29 cellular contexts compared by ENCODE assay signal in the genomic region with DNA sequence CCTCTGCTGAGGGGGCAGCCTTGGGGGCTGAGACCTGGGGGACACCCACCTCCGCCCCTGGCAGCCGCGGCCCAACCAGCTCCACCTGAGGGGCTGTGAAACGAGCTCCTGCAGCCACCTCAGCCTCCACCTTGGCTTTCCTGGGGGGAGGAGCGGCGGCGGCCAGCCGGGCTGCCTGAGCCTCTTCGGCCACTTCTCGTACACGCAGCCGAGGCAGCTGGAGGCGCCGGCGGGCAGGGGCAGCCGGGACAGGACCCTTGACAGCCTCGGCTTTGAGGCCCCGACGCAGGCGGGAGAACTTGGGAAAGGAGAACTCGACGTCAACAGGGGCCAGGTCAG. TPM values are rescaled to one million over a fixed set of nuclear protein-coding genes. Genes with fewer than 3 reads are reported as not detected.
DNase-seq lines count a peak whose midpoint lies in the region; ATAC-seq, FAIRE-seq and TF ChIP-seq lines count a peak whose summit lies in the region.
"Had no signal": no experiment of that assay in that cellular context is flagged by ENCODE, and none has a peak within 500 bp of the region (broad histone marks: within the 10 kb centered on the region; RNA-seq: fewer than 3 reads in every experiment).

No MANE protein-coding gene starts in this region.

- no peak overlapping the region for H3K23ac ChIP-seq in mesenchymal stem cell (ENCODE audit: low read length in 2 of 2)

- H3K9me1 ChIP-seq in K562 (ENCODE audit: control insufficient read depth, insufficient read depth, low read length) = no peaks in the 10 kb centered on the region

- CTCF ChIA-PET in K562 (lab: Yijun Ruan, JAX; ENCODE audit: low intra/inter-chr PET ratio) = no interaction called here

- TF ChIP-seq POLR2A in K562 (conservative IDR thresholded peaks at IDR 0.05) = no peak

- H2AK5ac ChIP-seq in mesenchymal stem cell (ENCODE audit: low read length, severe bottlenecking) = no peak overlapping the region

- no peak overlapping the region for H4K91ac ChIP-seq in mesenchymal stem cell (ENCODE audit: low read length)

- H3K9ac ChIP-seq in K562 (ENCODE audit: insufficient read depth in 1 of 2, low read depth in 2 of 2, low read length in 2 of 2) (peak overlapping the region in 1 of 2 experiments; percentile 58; a peak in 2 of 4 replicates), mesenchymal stem cell (ENCODE audit: low read length) (no peak overlapping the region)
- H3K9ac ChIP-seq: BLaER1 had no signal

- H3K4me1 ChIP-seq in K562 (replicated peaks in 1 of 2; ENCODE audit: control insufficient read depth in 2 of 2, insufficient read depth in 2 of 2, low read length in 2 of 2) (peaks cover 12 to 50% of the 10 kb centered on the region in 2 experiments), mesenchymal stem cell (ENCODE audit: control insufficient read depth, insufficient read depth, low read depth, low read length) (peaks cover 10% of the 10 kb centered on the region)

- H3K4me2 ChIP-seq in K562 (ENCODE audit: insufficient read depth, low read length) (no peak overlapping the region), mesenchymal stem cell (ENCODE audit: low read length, poor library complexity, severe bottlenecking) (no peak overlapping the region)
- H3K4me2 ChIP-seq: BLaER1 had no signal

- H3K79me2 ChIP-seq in K562 (ENCODE audit: control insufficient read depth, insufficient read depth, low read length) = no peaks in the 10 kb centered on the region

- no peak for TF ChIP-seq EP300 in K562 (IDR thresholded peaks at IDR 0.05; ENCODE audit: low read length)

- no peak for FAIRE-seq in K562 (lab: Jason Lieb, UNC)
- FAIRE-seq: A204.1, GM12878, GM12892, GM18507, GM19239 had no signal

- BruUV-seq in K562 (replicated peaks; lab: Mats Ljungman, UMichigan) = no TSS peak

- no peak overlapping the region for H3K4ac ChIP-seq in mesenchymal stem cell (ENCODE audit: low read depth in 1 of 2, low read length in 2 of 2)

- DNase-seq in H7 (peak; percentile 62), K562 (ENCODE audit: extremely low read depth in 1 of 4, low spot score in 3 of 4) (no peak), mesenchymal stem cell (no peak)
- DNase-seq: 8988T; ACHN; BE2C; C1 segment of cervical spinal cord; CD4-positive, alpha-beta memory T cell; CD4-positive, CD25-positive, alpha-beta regulatory T cell; CD8-positive, alpha-beta memory T cell; COR-L47; DMS 273 treated with DMSO at 0.1 percent for 48 hours; DMS153; DMS53; DMS79; DND-41; EL; GDM1 had no signal

- in situ Hi-C loops in K562 (cut with MboI) = no loop called here

- POLR2A ChIA-PET in K562 (lab: Yijun Ruan, JAX) = no interaction called here

- ATAC-seq in K562 (no peak), HG03469 (IDR thresholded peaks at IDR 0.05; ENCODE audit: unreplicated experiment) (no peak), HG02763 (IDR thresholded peaks at IDR 0.05; ENCODE audit: unreplicated experiment) (no peak), GM18873 (IDR thresholded peaks at IDR 0.05; ENCODE audit: low FRiP score, unreplicated experiment) (no peak)
- ATAC-seq: GM12878 had no signal

- peak overlapping the region; percentile 15 for H2BK15ac ChIP-seq in mesenchymal stem cell (ENCODE audit: low read depth, poor library complexity, severe bottlenecking)

- H4K20me1 ChIP-seq in K562 (replicated peaks; ENCODE audit: control insufficient read depth, insufficient read depth, low read length) = 0 out of 2 replicates have a peak, but pooled peaks cover 5% of the 10 kb centered on the region
- H4K20me1 ChIP-seq: BLaER1 had no signal

- H3K14ac ChIP-seq in mesenchymal stem cell (ENCODE audit: low read length in 2 of 2) = no peak overlapping the region

- H4K8ac ChIP-seq in mesenchymal stem cell (ENCODE audit: low read length) = no peak overlapping the region

- H2BK120ac ChIP-seq in mesenchymal stem cell (ENCODE audit: low read depth, low read length) = no peak overlapping the region

- peaks cover 10% of the 10 kb centered on the region for H3K27me3 ChIP-seq in H7 (ENCODE audit: control insufficient read depth, insufficient read depth, low read length)
- peaks cover 18 to 34% of the 10 kb centered on the region in 2 experiments for H3K27me3 ChIP-seq in K562 (ENCODE audit: control insufficient read depth in 2 of 2, insufficient read depth in 2 of 2, low read length in 2 of 2)
- peaks cover 2 to 10% of the 10 kb centered on the region in 2 experiments for H3K27me3 ChIP-seq in mesenchymal stem cell (ENCODE audit: control insufficient read depth in 1 of 2, insufficient read depth in 1 of 2, low read length in 2 of 2)
- H3K27me3 ChIP-seq: BLaER1 had no signal

- TF ChIP-seq CTCF in K562 (IDR thresholded peaks at IDR 0.05 in 2 of 3, conservative IDR thresholded peaks at IDR 0.05 in 1 of 3; ENCODE audit: insufficient read depth in 2 of 3, low read depth in 1 of 3, low read length in 3 of 3) = no peak

- peaks cover 1% of the 10 kb centered on the region for H3K79me1 ChIP-seq in mesenchymal stem cell (replicated peaks; ENCODE audit: low read length, poor library complexity, severe bottlenecking)

- H3K36me3 ChIP-seq in H7 (replicated peaks; ENCODE audit: control insufficient read depth, insufficient read depth, low read length) (no peaks in the 10 kb centered on the region), K562 (ENCODE audit: control insufficient read depth, insufficient read depth, low read length) (no peaks in the 10 kb centered on the region), mesenchymal stem cell (ENCODE audit: control insufficient read depth in 1 of 2, insufficient read depth in 2 of 2, low read depth in 1 of 2, low read length in 2 of 2) (peaks cover 0 to 11% of the 10 kb centered on the region in 2 experiments)
- H3K36me3 ChIP-seq: BE2C had no signal

- H3K9me3 ChIP-seq in K562 (replicated peaks; ENCODE audit: control insufficient read depth, insufficient read depth, low read depth, low read length) = no peaks in the 10 kb centered on the region
- no peaks in the 10 kb centered on the region for H3K9me3 ChIP-seq in mesenchymal stem cell (ENCODE audit: control insufficient read depth, low read length)
- H3K9me3 ChIP-seq: BE2C, BLaER1 had no signal

- no peak overlapping the region for H2BK12ac ChIP-seq in mesenchymal stem cell (ENCODE audit: low read length in 2 of 2)

- H3K27ac ChIP-seq in K562 (ENCODE audit: extremely low read depth, low read depth, low read length) (no peak overlapping the region), mesenchymal stem cell (ENCODE audit: low read length, poor library complexity, severe bottlenecking) (no peak overlapping the region)
- H3K27ac ChIP-seq: BLaER1 had no signal

- no peak overlapping the region for H2AFZ ChIP-seq in K562 (ENCODE audit: low read depth, low read length)
- H2AFZ ChIP-seq in mesenchymal stem cell (ENCODE audit: low read depth, low read length) = no peak overlapping the region

- 74% methylated on average over 10 of the region's 22 CpGs for WGBS in K562 (ENCODE audit: insufficient coverage, low coverage, missing lambda C conversion rate)
- WGBS in mesenchymal stem cell = 89% methylated on average over 17 of the region's 22 CpGs

- no peak overlapping the region for H3K4me3 ChIP-seq in H7 (ENCODE audit: insufficient read depth, low read depth, low read length)
- H3K4me3 ChIP-seq in K562 = no peak overlapping the region
- H3K4me3 ChIP-seq in mesenchymal stem cell (ENCODE audit: insufficient read depth in 1 of 2, low read depth in 1 of 2, low read length in 2 of 2) = no peak overlapping the region
- H3K4me3 ChIP-seq: BLaER1, GM12878 had no signal

- H3K18ac ChIP-seq in mesenchymal stem cell (ENCODE audit: low read depth in 1 of 2, low read length in 2 of 2) = no peak overlapping the region

- intact Hi-C loops in K562 (cut with micrococcal nuclease) = no loop called here

- no peak for TF ChIP-seq RAD21 in K562 (CRISPR knock-in tag; conservative IDR thresholded peaks at IDR 0.05 in 1 of 2, IDR thresholded peaks at IDR 0.05 in 1 of 2)

- no peak overlapping the region for H2BK5ac ChIP-seq in mesenchymal stem cell (ENCODE audit: low read depth, low read length, poor library complexity, severe bottlenecking)

RNA-seq across cellular contexts. Expression of a gene that starts 7.6 kb away (rescaled TPM):
- total RNA-seq in H7 (2014; rRNA removed; shearing (Covaris generic)) = 0.15 and 0.24 TPM in 2 replicates
- total RNA-seq in K562 (2011; cell fraction: chromatin; rRNA removed; ENCODE audit: low replicate concordance) = not detected in 2 replicates
- 0.13 TPM in 1 of 2 replicates, not detected in the other for total RNA-seq in K562 (2011; cell fraction: nucleolus; rRNA removed)
- 0.31 TPM in 1 of 2 replicates, not detected in the other for total RNA-seq in K562 (2011; cell fraction: nucleoplasm; rRNA removed)
- 0.08 TPM in 1 of 2 replicates, not detected in the other for total RNA-seq in K562 (2014; rRNA removed)
- total RNA-seq in K562 (2014; rRNA removed; fragmentation: Illumina TruSeq; extraction: Trizol) = not detected in 2 replicates
- not detected in 2 replicates for total RNA-seq in K562 (2015; rRNA removed; fragmentation: Illumina TruSeq; extraction: Trizol)
- 0.07 and 0.09 TPM in 2 replicates for total RNA-seq in K562 (2021)
- polyA plus RNA-seq in K562 (2011; rRNA removed) = 0.06 TPM in 1 of 2 replicates, not detected in the other
- 0.06 TPM in 2 replicates for polyA plus RNA-seq in K562 (2011; cell fraction: cytosol; rRNA removed)
- 0.10 TPM in 1 of 2 replicates, not detected in the other for polyA plus RNA-seq in K562 (2011; cell fraction: nucleus; rRNA removed)
- 0.08 and 0.10 TPM in 2 replicates for polyA plus RNA-seq in K562 (2012)
- polyA plus RNA-seq in K562 (2014; fragmentation: Illumina TruSeq; extraction: Trizol) = not detected in 2 replicates
- not detected for polyA plus RNA-seq in K562 (2014; fragmentation: Nextera tagmentation; extraction: Ambion mirVana)
- polyA plus RNA-seq in K562 (2014; rRNA removed) = 0.05 TPM in 1 of 2 replicates, not detected in the other
- polyA minus RNA-seq in K562 (2011; rRNA and poly(A)+ RNA removed) = not detected in 2 replicates
- not detected in 2 replicates for polyA minus RNA-seq in K562 (2011; cell fraction: cytosol; rRNA and poly(A)+ RNA removed)
- not detected in 2 replicates for polyA minus RNA-seq in K562 (2011; cell fraction: nucleus; rRNA and poly(A)+ RNA removed)
- 0.29 TPM for polyA plus RNA-seq in mesenchymal stem cell (2013, experiment 1 of 2)
- 0.25 TPM for polyA plus RNA-seq in mesenchymal stem cell (2013, experiment 2 of 2)
- total RNA-seq: CD4-positive, alpha-beta memory T cell; CD4-positive, CD25-positive, alpha-beta regulatory T cell; CD8-positive, alpha-beta memory T cell; G401 had no signal
- polyA plus RNA-seq: CD14-positive monocyte; CD4-positive, alpha-beta memory T cell; CD4-positive, CD25-positive, alpha-beta regulatory T cell; CD8-positive, alpha-beta memory T cell had no signal

RNA-seq across cellular contexts. Expression of a gene that starts 15.6 kb away (rescaled TPM):
- 5.0 and 10.7 TPM in 2 replicates for total RNA-seq in H7 (2014; rRNA removed; shearing (Covaris generic))
- 1.8 and 4.5 TPM in 2 replicates for total RNA-seq in K562 (2011; cell fraction: chromatin; rRNA removed; ENCODE audit: low replicate concordance)
- total RNA-seq in K562 (2011; cell fraction: nucleolus; rRNA removed) = 2.7 and 2.8 TPM in 2 replicates
- 2.1 and 2.2 TPM in 2 replicates for total RNA-seq in K562 (2011; cell fraction: nucleoplasm; rRNA removed)
- total RNA-seq in K562 (2014; rRNA removed) (2.8 and 3.8 TPM in 2 replicates), K562 (2014; rRNA removed; fragmentation: Illumina TruSeq; extraction: Trizol) (0.61 and 0.65 TPM in 2 replicates), K562 (2015; rRNA removed; fragmentation: Illumina TruSeq; extraction: Trizol) (1.8 and 2.0 TPM in 2 replicates), K562 (2021) (2.9 and 3.5 TPM in 2 replicates)
- polyA plus RNA-seq in K562 (2011; rRNA removed) (1.5 and 1.7 TPM in 2 replicates), K562 (2014; fragmentation: Illumina TruSeq; extraction: Trizol) (1.3 and 2.1 TPM in 2 replicates), K562 (2014; fragmentation: Nextera tagmentation; extraction: Ambion mirVana) (not detected), K562 (2014; rRNA removed) (1.4 and 1.7 TPM in 2 replicates)
- 1.4 and 1.7 TPM in 2 replicates for polyA plus RNA-seq in K562 (2011; cell fraction: cytosol; rRNA removed)
- polyA plus RNA-seq in K562 (2011; cell fraction: nucleus; rRNA removed) = 1.0 and 1.8 TPM in 2 replicates
- polyA plus RNA-seq in K562 (2012) = 2.5 and 4.5 TPM in 2 replicates
- polyA minus RNA-seq in K562 (2011; rRNA and poly(A)+ RNA removed) = 1.4 and 1.5 TPM in 2 replicates
- 2.1 and 2.8 TPM in 2 replicates for polyA minus RNA-seq in K562 (2011; cell fraction: cytosol; rRNA and poly(A)+ RNA removed)
- polyA minus RNA-seq in K562 (2011; cell fraction: nucleus; rRNA and poly(A)+ RNA removed) = 0.54 and 1.00 TPM in 2 replicates
- 2.1 TPM for polyA plus RNA-seq in mesenchymal stem cell (2013, experiment 1 of 2)
- polyA plus RNA-seq in mesenchymal stem cell (2013, experiment 2 of 2) = 1.9 TPM

RNA-seq across cellular contexts. Expression of a gene that starts 28.3 kb away (rescaled TPM):
- total RNA-seq in H7 (2014; rRNA removed; shearing (Covaris generic)) = 3.7 and 4.4 TPM in 2 replicates
- 3.1 and 8.3 TPM in 2 replicates for total RNA-seq in K562 (2011; cell fraction: chromatin; rRNA removed; ENCODE audit: low replicate concordance)
- 10.3 and 11.0 TPM in 2 replicates for total RNA-seq in K562 (2011; cell fraction: nucleolus; rRNA removed)
- 7.5 and 8.9 TPM in 2 replicates for total RNA-seq in K562 (2011; cell fraction: nucleoplasm; rRNA removed)
- 8.1 and 10.9 TPM in 2 replicates for total RNA-seq in K562 (2014; rRNA removed)
- 2.1 and 2.8 TPM in 2 replicates for total RNA-seq in K562 (2014; rRNA removed; fragmentation: Illumina TruSeq; extraction: Trizol)
- 4.9 and 5.5 TPM in 2 replicates for total RNA-seq in K562 (2015; rRNA removed; fragmentation: Illumina TruSeq; extraction: Trizol)
- 8.7 and 8.9 TPM in 2 replicates for total RNA-seq in K562 (2021)
- 6.1 and 6.8 TPM in 2 replicates for polyA plus RNA-seq in K562 (2011; rRNA removed)
- 7.4 and 18.7 TPM in 2 replicates for polyA plus RNA-seq in K562 (2011; cell fraction: cytosol; rRNA removed)
- 5.6 and 9.1 TPM in 2 replicates for polyA plus RNA-seq in K562 (2011; cell fraction: nucleus; rRNA removed)
- 6.7 and 8.9 TPM in 2 replicates for polyA plus RNA-seq in K562 (2012)
- polyA plus RNA-seq in K562 (2014; fragmentation: Illumina TruSeq; extraction: Trizol) = 2.3 and 5.0 TPM in 2 replicates
- polyA plus RNA-seq in K562 (2014; fragmentation: Nextera tagmentation; extraction: Ambion mirVana) = under 1 TPM; 0.15 to 0.85 TPM
- polyA plus RNA-seq in K562 (2014; rRNA removed) = 6.7 TPM in 2 replicates
- 1.9 and 2.1 TPM in 2 replicates for polyA minus RNA-seq in K562 (2011; rRNA and poly(A)+ RNA removed)
- polyA minus RNA-seq in K562 (2011; cell fraction: cytosol; rRNA and poly(A)+ RNA removed) = 3.5 and 4.5 TPM in 2 replicates
- 1.8 and 3.6 TPM in 2 replicates for polyA minus RNA-seq in K562 (2011; cell fraction: nucleus; rRNA and poly(A)+ RNA removed)
- 11.7 TPM for polyA plus RNA-seq in mesenchymal stem cell (2013, experiment 1 of 2)
- polyA plus RNA-seq in mesenchymal stem cell (2013, experiment 2 of 2) = 12.3 TPM

RNA-seq across cellular contexts. Expression of a gene that starts 46.6 kb away (rescaled TPM):
- total RNA-seq in H7 (2014; rRNA removed; shearing (Covaris generic)) = 26.0 and 29.9 TPM in 2 replicates
- total RNA-seq in K562 (2011; cell fraction: chromatin; rRNA removed; ENCODE audit: low replicate concordance) = 16.7 and 27.2 TPM in 2 replicates
- 20.4 and 20.7 TPM in 2 replicates for total RNA-seq in K562 (2011; cell fraction: nucleolus; rRNA removed)
- total RNA-seq in K562 (2011; cell fraction: nucleoplasm; rRNA removed) = 24.9 and 26.9 TPM in 2 replicates
- total RNA-seq in K562 (2014; rRNA removed) (17.5 and 19.3 TPM in 2 replicates), K562 (2014; rRNA removed; fragmentation: Illumina TruSeq; extraction: Trizol) (16.1 and 17.2 TPM in 2 replicates), K562 (2015; rRNA removed; fragmentation: Illumina TruSeq; extraction: Trizol) (21.6 and 27.7 TPM in 2 replicates), K562 (2021) (28.9 and 31.4 TPM in 2 replicates)
- polyA plus RNA-seq in K562 (2011; rRNA removed) (17.6 and 18.9 TPM in 2 replicates), K562 (2014; fragmentation: Illumina TruSeq; extraction: Trizol) (15.1 and 18.6 TPM in 2 replicates), K562 (2014; fragmentation: Nextera tagmentation; extraction: Ambion mirVana) (1 to 10 TPM; 5.4 to 5.9 TPM), K562 (2014; rRNA removed) (18.1 and 18.5 TPM in 2 replicates)
- polyA plus RNA-seq in K562 (2011; cell fraction: cytosol; rRNA removed) = 19.3 and 35.5 TPM in 2 replicates
- 17.8 and 23.4 TPM in 2 replicates for polyA plus RNA-seq in K562 (2011; cell fraction: nucleus; rRNA removed)
- polyA plus RNA-seq in K562 (2012) = 20.7 and 22.0 TPM in 2 replicates
- 18.4 and 23.4 TPM in 2 replicates for polyA minus RNA-seq in K562 (2011; rRNA and poly(A)+ RNA removed)
- polyA minus RNA-seq in K562 (2011; cell fraction: cytosol; rRNA and poly(A)+ RNA removed) = 24.3 and 28.9 TPM in 2 replicates
- 8.1 and 13.9 TPM in 2 replicates for polyA minus RNA-seq in K562 (2011; cell fraction: nucleus; rRNA and poly(A)+ RNA removed)
- polyA plus RNA-seq in mesenchymal stem cell (2013, experiment 1 of 2) = 22.0 TPM
- polyA plus RNA-seq in mesenchymal stem cell (2013, experiment 2 of 2) = 22.4 TPM

RNA-seq across cellular contexts. Expression of a gene that starts 49.0 kb away (rescaled TPM):
- total RNA-seq in H7 (2014; rRNA removed; shearing (Covaris generic)) = 332 and 352 TPM in 2 replicates
- total RNA-seq in K562 (2011; cell fraction: chromatin; rRNA removed; ENCODE audit: low replicate concordance) = 107 and 382 TPM in 2 replicates
- total RNA-seq in K562 (2011; cell fraction: nucleolus; rRNA removed) = 428 and 489 TPM in 2 replicates
- total RNA-seq in K562 (2011; cell fraction: nucleoplasm; rRNA removed) = 273 and 275 TPM in 2 replicates
- total RNA-seq in K562 (2014; rRNA removed) (112 and 167 TPM in 2 replicates), K562 (2014; rRNA removed; fragmentation: Illumina TruSeq; extraction: Trizol) (25.6 and 32.7 TPM in 2 replicates), K562 (2015; rRNA removed; fragmentation: Illumina TruSeq; extraction: Trizol) (63.5 and 72.9 TPM in 2 replicates), K562 (2021) (121 and 128 TPM in 2 replicates)
- polyA plus RNA-seq in K562 (2011; rRNA removed) (72.7 and 167 TPM in 2 replicates), K562 (2014; fragmentation: Illumina TruSeq; extraction: Trizol) (79.3 and 129 TPM in 2 replicates), K562 (2014; fragmentation: Nextera tagmentation; extraction: Ambion mirVana) (1 to 10 TPM; 2.3 to 5.8 TPM), K562 (2014; rRNA removed) (81.6 and 91.2 TPM in 2 replicates)
- 103 and 259 TPM in 2 replicates for polyA plus RNA-seq in K562 (2011; cell fraction: cytosol; rRNA removed)
- 92.2 and 141 TPM in 2 replicates for polyA plus RNA-seq in K562 (2011; cell fraction: nucleus; rRNA removed)
- polyA plus RNA-seq in K562 (2012) = 172 and 394 TPM in 2 replicates
- polyA minus RNA-seq in K562 (2011; rRNA and poly(A)+ RNA removed) = 36.8 and 45.4 TPM in 2 replicates
- polyA minus RNA-seq in K562 (2011; cell fraction: cytosol; rRNA and poly(A)+ RNA removed) = 168 and 196 TPM in 2 replicates
- polyA minus RNA-seq in K562 (2011; cell fraction: nucleus; rRNA and poly(A)+ RNA removed) = 38.8 and 46.8 TPM in 2 replicates
- 586 TPM for polyA plus RNA-seq in mesenchymal stem cell (2013, experiment 1 of 2)
- 580 TPM for polyA plus RNA-seq in mesenchymal stem cell (2013, experiment 2 of 2)
